Comparison of ENCODE assay signal across 2 cellular contexts in the genomic region with DNA sequence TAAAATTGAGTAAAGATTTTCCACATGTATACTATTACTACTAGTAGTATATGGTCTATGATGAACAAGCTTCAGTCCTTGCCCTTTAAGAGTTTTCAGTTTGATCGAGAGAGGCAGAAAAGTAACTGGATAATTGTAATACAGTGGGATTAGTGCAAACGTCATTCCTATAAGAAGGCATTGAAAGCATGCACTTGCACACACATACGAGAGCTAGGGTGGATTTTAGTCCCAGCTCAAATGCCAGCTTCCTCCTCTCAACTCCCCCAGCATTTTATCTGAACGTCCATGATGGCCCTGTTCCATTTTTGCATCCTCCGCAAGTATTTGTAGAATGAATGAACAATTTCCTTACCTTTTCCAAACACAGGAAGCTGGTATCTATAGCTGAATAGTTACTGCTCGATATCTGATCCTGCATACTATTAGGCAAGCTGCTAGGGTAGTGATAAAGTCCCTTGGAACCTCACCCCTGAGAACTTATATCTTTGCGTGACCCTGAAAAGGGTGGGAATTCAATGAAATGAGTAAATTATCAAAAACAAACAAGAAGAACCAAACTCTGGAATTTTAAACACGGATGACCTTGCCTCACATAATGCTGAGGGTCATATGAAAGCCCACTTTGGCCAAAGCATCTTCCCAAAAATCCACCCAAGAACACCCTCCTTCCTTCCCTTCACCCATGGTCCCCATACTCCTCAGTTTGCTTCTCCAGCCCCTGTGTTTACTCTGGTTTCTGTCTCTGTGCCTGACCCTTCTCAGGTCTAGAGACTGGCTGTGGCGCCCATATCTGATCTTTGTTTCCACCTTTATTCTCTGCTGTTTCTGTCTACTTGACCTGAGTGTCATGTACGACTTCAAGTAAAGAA.
TF ChIP-seq lines count a peak whose summit lies in the region.

No MANE protein-coding gene starts in this region.

TF ChIP-seq in GM23338, 12 proteins besides CTCF, POLR2A, EP300 and RAD21 (continued from another document):
- TF ChIP-seq, protein P1, sequence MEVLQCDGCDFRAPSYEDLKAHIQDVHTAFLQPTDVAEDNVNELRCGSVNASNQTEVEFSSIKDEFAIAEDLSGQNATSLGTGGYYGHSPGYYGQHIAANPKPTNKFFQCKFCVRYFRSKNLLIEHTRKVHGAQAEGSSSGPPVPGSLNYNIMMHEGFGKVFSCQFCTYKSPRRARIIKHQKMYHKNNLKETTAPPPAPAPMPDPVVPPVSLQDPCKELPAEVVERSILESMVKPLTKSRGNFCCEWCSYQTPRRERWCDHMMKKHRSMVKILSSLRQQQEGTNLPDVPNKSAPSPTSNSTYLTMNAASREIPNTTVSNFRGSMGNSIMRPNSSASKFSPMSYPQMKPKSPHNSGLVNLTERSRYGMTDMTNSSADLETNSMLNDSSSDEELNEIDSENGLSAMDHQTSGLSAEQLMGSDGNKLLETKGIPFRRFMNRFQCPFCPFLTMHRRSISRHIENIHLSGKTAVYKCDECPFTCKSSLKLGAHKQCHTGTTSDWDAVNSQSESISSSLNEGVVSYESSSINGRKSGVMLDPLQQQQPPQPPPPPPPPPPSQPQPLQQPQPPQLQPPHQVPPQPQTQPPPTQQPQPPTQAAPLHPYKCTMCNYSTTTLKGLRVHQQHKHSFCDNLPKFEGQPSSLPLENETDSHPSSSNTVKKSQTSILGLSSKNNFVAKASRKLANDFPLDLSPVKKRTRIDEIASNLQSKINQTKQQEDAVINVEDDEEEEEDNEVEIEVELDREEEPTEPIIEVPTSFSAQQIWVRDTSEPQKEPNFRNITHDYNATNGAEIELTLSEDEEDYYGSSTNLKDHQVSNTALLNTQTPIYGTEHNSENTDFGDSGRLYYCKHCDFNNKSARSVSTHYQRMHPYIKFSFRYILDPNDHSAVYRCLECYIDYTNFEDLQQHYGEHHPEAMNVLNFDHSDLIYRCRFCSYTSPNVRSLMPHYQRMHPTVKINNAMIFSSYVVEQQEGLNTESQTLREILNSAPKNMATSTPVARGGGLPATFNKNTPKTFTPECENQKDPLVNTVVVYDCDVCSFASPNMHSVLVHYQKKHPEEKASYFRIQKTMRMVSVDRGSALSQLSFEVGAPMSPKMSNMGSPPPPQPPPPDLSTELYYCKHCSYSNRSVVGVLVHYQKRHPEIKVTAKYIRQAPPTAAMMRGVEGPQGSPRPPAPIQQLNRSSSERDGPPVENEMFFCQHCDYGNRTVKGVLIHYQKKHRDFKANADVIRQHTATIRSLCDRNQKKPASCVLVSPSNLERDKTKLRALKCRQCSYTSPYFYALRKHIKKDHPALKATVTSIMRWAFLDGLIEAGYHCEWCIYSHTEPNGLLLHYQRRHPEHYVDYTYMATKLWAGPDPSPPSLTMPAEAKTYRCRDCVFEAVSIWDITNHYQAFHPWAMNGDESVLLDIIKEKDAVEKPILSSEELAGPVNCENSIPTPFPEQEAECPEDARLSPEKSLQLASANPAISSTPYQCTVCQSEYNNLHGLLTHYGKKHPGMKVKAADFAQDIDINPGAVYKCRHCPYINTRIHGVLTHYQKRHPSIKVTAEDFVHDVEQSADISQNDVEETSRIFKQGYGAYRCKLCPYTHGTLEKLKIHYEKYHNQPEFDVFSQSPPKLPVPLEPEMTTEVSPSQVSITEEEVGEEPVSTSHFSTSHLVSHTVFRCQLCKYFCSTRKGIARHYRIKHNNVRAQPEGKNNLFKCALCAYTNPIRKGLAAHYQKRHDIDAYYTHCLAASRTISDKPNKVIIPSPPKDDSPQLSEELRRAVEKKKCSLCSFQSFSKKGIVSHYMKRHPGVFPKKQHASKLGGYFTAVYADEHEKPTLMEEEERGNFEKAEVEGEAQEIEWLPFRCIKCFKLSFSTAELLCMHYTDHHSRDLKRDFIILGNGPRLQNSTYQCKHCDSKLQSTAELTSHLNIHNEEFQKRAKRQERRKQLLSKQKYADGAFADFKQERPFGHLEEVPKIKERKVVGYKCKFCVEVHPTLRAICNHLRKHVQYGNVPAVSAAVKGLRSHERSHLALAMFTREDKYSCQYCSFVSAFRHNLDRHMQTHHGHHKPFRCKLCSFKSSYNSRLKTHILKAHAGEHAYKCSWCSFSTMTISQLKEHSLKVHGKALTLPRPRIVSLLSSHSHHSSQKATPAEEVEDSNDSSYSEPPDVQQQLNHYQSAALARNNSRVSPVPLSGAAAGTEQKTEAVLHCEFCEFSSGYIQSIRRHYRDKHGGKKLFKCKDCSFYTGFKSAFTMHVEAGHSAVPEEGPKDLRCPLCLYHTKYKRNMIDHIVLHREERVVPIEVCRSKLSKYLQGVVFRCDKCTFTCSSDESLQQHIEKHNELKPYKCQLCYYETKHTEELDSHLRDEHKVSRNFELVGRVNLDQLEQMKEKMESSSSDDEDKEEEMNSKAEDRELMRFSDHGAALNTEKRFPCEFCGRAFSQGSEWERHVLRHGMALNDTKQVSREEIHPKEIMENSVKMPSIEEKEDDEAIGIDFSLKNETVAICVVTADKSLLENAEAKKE (CRISPR knock-in tag; IDR thresholded peaks at IDR 0.05): no peak
TF ChIP-seq in GM23338: peak in this region for 0.

TF ChIP-seq in K562, 482 proteins besides CTCF, POLR2A, EP300 and RAD21 (continued from another document and continues in another):
- TF ChIP-seq RBBP5 (IDR thresholded peaks at IDR 0.05; ENCODE audit: borderline replicate concordance, insufficient read depth, low read length, poor library complexity, severe bottlenecking) (no peak), SOX6 (IDR thresholded peaks at IDR 0.05) (peak; percentile 84), GTF2F1 (IDR thresholded peaks at IDR 0.05; ENCODE audit: low read depth, low read length) (no peak), SMARCB1 (IDR thresholded peaks at IDR 0.05; ENCODE audit: insufficient read length, low read depth) (no peak), HIVEP1 (CRISPR knock-in tag; IDR thresholded peaks at IDR 0.05) (no peak), MAFK (IDR thresholded peaks at IDR 0.05; ENCODE audit: low read length) (no peak), SAFB2 (IDR thresholded peaks at IDR 0.05; ENCODE audit: borderline replicate concordance, low read depth, low read length, severe bottlenecking) (no peak), SREBF2 (CRISPR knock-in tag; IDR thresholded peaks at IDR 0.05) (no peak), ZSCAN29 (IDR thresholded peaks at IDR 0.05) (no peak), XRCC4 (IDR thresholded peaks at IDR 0.05; ENCODE audit: extremely low read depth, insufficient read depth, insufficient read length) (no peak), RB1 (IDR thresholded peaks at IDR 0.05; ENCODE audit: low read depth) (no peak), ZNF3 (CRISPR knock-in tag; IDR thresholded peaks at IDR 0.05) (no peak), HDAC2 (IDR thresholded peaks at IDR 0.05) (peak; percentile 17; the same call in 1 of the 2 replicates), CTBP1 (IDR thresholded peaks at IDR 0.05; ENCODE audit: borderline replicate concordance) (peak; percentile 65; the same call in 1 of the 2 replicates), WHSC1 (IDR thresholded peaks at IDR 0.05; ENCODE audit: low read length) (no peak), NFXL1 (CRISPR knock-in tag; IDR thresholded peaks at IDR 0.05) (no peak), HNRNPH1 (optimal IDR thresholded peaks at IDR 0.05; ENCODE audit: low read depth, low read length) (no peak), POLR3A (IDR thresholded peaks at IDR 0.05; ENCODE audit: borderline replicate concordance, extremely low read depth, insufficient read depth, insufficient read length) (no peak), GTF2A2 (tag; IDR thresholded peaks at IDR 0.05) (no peak)
- TF ChIP-seq, protein P2, sequence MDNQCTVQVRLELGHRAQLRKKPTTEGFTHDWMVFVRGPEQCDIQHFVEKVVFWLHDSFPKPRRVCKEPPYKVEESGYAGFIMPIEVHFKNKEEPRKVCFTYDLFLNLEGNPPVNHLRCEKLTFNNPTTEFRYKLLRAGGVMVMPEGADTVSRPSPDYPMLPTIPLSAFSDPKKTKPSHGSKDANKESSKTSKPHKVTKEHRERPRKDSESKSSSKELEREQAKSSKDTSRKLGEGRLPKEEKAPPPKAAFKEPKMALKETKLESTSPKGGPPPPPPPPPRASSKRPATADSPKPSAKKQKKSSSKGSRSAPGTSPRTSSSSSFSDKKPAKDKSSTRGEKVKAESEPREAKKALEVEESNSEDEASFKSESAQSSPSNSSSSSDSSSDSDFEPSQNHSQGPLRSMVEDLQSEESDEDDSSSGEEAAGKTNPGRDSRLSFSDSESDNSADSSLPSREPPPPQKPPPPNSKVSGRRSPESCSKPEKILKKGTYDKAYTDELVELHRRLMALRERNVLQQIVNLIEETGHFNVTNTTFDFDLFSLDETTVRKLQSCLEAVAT (IDR thresholded peaks at IDR 0.05): no peak
- TF ChIP-seq, protein P3, sequence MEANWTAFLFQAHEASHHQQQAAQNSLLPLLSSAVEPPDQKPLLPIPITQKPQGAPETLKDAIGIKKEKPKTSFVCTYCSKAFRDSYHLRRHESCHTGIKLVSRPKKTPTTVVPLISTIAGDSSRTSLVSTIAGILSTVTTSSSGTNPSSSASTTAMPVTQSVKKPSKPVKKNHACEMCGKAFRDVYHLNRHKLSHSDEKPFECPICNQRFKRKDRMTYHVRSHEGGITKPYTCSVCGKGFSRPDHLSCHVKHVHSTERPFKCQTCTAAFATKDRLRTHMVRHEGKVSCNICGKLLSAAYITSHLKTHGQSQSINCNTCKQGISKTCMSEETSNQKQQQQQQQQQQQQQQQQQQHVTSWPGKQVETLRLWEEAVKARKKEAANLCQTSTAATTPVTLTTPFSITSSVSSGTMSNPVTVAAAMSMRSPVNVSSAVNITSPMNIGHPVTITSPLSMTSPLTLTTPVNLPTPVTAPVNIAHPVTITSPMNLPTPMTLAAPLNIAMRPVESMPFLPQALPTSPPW (CRISPR knock-in tag; IDR thresholded peaks at IDR 0.05): no peak
- TF ChIP-seq, protein P4, sequence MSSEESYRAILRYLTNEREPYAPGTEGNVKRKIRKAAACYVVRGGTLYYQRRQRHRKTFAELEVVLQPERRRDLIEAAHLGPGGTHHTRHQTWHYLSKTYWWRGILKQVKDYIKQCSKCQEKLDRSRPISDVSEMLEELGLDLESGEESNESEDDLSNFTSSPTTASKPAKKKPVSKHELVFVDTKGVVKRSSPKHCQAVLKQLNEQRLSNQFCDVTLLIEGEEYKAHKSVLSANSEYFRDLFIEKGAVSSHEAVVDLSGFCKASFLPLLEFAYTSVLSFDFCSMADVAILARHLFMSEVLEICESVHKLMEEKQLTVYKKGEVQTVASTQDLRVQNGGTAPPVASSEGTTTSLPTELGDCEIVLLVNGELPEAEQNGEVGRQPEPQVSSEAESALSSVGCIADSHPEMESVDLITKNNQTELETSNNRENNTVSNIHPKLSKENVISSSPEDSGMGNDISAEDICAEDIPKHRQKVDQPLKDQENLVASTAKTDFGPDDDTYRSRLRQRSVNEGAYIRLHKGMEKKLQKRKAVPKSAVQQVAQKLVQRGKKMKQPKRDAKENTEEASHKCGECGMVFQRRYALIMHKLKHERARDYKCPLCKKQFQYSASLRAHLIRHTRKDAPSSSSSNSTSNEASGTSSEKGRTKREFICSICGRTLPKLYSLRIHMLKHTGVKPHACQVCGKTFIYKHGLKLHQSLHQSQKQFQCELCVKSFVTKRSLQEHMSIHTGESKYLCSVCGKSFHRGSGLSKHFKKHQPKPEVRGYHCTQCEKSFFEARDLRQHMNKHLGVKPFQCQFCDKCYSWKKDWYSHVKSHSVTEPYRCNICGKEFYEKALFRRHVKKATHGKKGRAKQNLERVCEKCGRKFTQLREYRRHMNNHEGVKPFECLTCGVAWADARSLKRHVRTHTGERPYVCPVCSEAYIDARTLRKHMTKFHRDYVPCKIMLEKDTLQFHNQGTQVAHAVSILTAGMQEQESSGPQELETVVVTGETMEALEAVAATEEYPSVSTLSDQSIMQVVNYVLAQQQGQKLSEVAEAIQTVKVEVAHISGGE (CRISPR knock-in tag; IDR thresholded peaks at IDR 0.05): no peak
- TF ChIP-seq, protein P5, sequence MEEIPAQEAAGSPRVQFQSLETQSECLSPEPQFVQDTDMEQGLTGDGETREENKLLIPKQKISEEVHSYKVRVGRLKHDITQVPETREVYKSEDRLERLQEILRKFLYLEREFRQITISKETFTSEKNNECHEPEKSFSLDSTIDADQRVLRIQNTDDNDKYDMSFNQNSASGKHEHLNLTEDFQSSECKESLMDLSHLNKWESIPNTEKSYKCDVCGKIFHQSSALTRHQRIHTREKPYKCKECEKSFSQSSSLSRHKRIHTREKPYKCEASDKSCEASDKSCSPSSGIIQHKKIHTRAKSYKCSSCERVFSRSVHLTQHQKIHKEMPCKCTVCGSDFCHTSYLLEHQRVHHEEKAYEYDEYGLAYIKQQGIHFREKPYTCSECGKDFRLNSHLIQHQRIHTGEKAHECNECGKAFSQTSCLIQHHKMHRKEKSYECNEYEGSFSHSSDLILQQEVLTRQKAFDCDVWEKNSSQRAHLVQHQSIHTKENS (CRISPR knock-in tag; IDR thresholded peaks at IDR 0.05): no peak
- TF ChIP-seq, protein P6, sequence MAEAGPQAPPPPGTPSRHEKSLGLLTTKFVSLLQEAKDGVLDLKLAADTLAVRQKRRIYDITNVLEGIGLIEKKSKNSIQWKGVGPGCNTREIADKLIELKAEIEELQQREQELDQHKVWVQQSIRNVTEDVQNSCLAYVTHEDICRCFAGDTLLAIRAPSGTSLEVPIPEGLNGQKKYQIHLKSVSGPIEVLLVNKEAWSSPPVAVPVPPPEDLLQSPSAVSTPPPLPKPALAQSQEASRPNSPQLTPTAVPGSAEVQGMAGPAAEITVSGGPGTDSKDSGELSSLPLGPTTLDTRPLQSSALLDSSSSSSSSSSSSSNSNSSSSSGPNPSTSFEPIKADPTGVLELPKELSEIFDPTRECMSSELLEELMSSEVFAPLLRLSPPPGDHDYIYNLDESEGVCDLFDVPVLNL (CRISPR knock-in tag; IDR thresholded peaks at IDR 0.05; ENCODE audit: low read depth): no peak
- TF ChIP-seq, protein P7, sequence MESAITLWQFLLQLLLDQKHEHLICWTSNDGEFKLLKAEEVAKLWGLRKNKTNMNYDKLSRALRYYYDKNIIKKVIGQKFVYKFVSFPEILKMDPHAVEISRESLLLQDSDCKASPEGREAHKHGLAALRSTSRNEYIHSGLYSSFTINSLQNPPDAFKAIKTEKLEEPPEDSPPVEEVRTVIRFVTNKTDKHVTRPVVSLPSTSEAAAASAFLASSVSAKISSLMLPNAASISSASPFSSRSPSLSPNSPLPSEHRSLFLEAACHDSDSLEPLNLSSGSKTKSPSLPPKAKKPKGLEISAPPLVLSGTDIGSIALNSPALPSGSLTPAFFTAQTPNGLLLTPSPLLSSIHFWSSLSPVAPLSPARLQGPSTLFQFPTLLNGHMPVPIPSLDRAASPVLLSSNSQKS (CRISPR knock-in tag; IDR thresholded peaks at IDR 0.05): no peak
- TF ChIP-seq, protein P8, sequence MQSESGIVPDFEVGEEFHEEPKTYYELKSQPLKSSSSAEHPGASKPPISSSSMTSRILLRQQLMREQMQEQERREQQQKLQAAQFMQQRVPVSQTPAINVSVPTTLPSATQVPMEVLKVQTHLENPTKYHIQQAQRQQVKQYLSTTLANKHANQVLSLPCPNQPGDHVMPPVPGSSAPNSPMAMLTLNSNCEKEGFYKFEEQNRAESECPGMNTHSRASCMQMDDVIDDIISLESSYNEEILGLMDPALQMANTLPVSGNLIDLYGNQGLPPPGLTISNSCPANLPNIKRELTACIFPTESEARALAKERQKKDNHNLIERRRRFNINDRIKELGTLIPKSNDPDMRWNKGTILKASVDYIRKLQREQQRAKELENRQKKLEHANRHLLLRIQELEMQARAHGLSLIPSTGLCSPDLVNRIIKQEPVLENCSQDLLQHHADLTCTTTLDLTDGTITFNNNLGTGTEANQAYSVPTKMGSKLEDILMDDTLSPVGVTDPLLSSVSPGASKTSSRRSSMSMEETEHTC (IDR thresholded peaks at IDR 0.05): no peak
- TF ChIP-seq, protein P9, sequence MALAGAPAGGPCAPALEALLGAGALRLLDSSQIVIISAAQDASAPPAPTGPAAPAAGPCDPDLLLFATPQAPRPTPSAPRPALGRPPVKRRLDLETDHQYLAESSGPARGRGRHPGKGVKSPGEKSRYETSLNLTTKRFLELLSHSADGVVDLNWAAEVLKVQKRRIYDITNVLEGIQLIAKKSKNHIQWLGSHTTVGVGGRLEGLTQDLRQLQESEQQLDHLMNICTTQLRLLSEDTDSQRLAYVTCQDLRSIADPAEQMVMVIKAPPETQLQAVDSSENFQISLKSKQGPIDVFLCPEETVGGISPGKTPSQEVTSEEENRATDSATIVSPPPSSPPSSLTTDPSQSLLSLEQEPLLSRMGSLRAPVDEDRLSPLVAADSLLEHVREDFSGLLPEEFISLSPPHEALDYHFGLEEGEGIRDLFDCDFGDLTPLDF (CRISPR knock-in tag; IDR thresholded peaks at IDR 0.05): no peak
